ENCODE assay signal across 8 cellular contexts in the genomic region with DNA sequence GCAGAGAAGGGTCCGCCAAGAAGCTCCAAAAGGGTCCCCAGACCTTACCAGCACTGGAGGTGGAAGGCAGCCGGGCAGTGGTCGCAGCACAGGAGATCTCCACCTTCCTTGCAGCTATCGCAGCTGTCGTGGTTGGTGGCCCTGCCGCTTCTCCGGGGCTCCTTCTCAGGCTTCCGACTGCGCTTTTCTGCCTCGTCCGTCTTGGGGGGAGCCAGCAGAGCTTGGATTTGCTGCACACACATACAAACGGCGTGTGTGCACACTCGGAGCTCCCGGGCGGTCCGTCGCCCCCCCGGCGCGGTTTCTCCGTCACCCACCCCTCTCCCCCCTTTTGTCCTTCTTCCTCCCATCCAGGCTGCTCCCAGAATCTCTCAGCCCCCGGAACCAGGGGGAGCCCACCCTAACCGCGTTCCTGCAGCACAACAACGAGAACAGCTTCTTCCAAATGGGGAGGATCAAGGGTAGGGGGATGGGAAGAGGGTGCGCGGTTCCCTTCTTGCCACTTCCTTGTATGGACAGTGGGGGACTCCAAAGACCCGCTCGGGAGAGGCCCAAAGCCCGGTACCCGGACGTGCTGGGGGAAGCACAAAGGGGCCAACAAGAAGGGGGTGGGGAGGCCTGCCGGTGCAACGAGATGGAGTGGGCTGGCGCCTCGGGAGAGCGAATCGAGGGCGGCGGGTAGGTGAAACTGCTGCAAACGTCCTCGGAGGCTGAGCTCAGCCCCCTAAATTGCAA. TPM values are rescaled to one million over a fixed set of nuclear protein-coding genes. Genes with fewer than 3 reads are reported as not detected.
A peak's percentile ranks its signal among the peaks of the same experiment; 100 is the strongest.
DNase-seq lines count a peak whose midpoint lies in the region; ATAC-seq and TF ChIP-seq lines count a peak whose summit lies in the region.

No MANE protein-coding gene starts in this region.

- WGBS in aorta, 2 donors = 0% methylated on average over 43 of the region's 43 CpGs

- H3K27ac ChIP-seq in SJCRH30 = peak overlapping the region; percentile 64
- peak overlapping the region; percentile 90 for H3K27ac ChIP-seq in cardiac muscle cell
- H3K27ac ChIP-seq in aorta (ENCODE audit: low read depth in 1 of 2, low read length in 2 of 2) = peak overlapping the region in 1 of 2 donors; percentile 61

- intact Hi-C loops in aorta (cut with DNase I) = loop anchor here (5.0 to 10.0 kb wide), 3 partner anchors 53 to 615 kb away; partner anchors contain the start of genes IFT20 (in 2 of the 2), TNFAIP1 (in 2 of the 2) and FLOT2 (in 1 of the 2)

- DNase-seq in ACHN (peak; percentile 48), H7 (peak; percentile 78), SJCRH30 (peak; percentile 69 to 79), cardiac muscle cell (ENCODE audit: low read depth in 1 of 2, low spot score in 1 of 2) (peak; percentile 54 to 70), pons (ENCODE audit: low spot score) (peak; percentile 55), aorta (peak; percentile 80 to 84)
- DNase-seq in activated naive CD4-positive, alpha-beta T cell treated with anti-CD3 and anti-CD28 coated beads, Interleukin-2, amount 50 U/mL, for 72 hours (ENCODE audit: low spot score in 2 of 2) = peak; percentile 56 to 68

- H3K27me3 ChIP-seq in H7 (ENCODE audit: control insufficient read depth, insufficient read depth, low read length) (no peaks in the 10 kb centered on the region), SJCRH30 (no peaks in the 10 kb centered on the region), cardiac muscle cell (no peaks in the 10 kb centered on the region), aorta (ENCODE audit: control insufficient read depth in 1 of 2, insufficient read depth in 2 of 2, low read length in 1 of 2) (no peaks in the 10 kb centered on the region)

- H3K27ac Mint-ChIP-seq in activated naive CD4-positive, alpha-beta T cell treated with anti-CD3 and anti-CD28 coated beads, Interleukin-2, amount 50 U/mL, for 72 hours = peak overlapping the region; percentile 87 to 92

- ATAC-seq in activated naive CD4-positive, alpha-beta T cell treated with anti-CD3 and anti-CD28 coated beads, Interleukin-2, amount 50 U/mL, for 72 hours = no peak
- ATAC-seq in aorta (ENCODE audit: low FRiP score) (no peak), HG03342 (IDR thresholded peaks at IDR 0.05; ENCODE audit: unreplicated experiment) (no peak)

- peaks cover 24 to 37% of the 10 kb centered on the region in 2 donors for H3K36me3 Mint-ChIP-seq in activated naive CD4-positive, alpha-beta T cell treated with anti-CD3 and anti-CD28 coated beads, Interleukin-2, amount 50 U/mL, for 72 hours

- H3K36me3 ChIP-seq in H7 (replicated peaks; ENCODE audit: control insufficient read depth, insufficient read depth, low read length) (no peaks in the 10 kb centered on the region; the same call in none of the 2 replicates), SJCRH30 (peaks cover 21% of the 10 kb centered on the region), cardiac muscle cell (no peaks in the 10 kb centered on the region), aorta (ENCODE audit: control insufficient read depth in 1 of 2, insufficient read depth in 2 of 2, low read length in 1 of 2) (no peaks in the 10 kb centered on the region)

- in situ Hi-C loops in ACHN (cut with HindIII; ENCODE audit: low pct_ligation_motif_present, low pct_unique_long_range_greater_than_20kb, low sequenced_read_pairs) = no loop called here

- no peaks in the 10 kb centered on the region for H3K9me3 Mint-ChIP-seq in activated naive CD4-positive, alpha-beta T cell treated with anti-CD3 and anti-CD28 coated beads, Interleukin-2, amount 50 U/mL, for 72 hours

- no peak for TF ChIP-seq CTCF in cardiac muscle cell (IDR thresholded peaks at IDR 0.05; ENCODE audit: low read depth, low read length)

- H3K4me3 ChIP-seq in H7 (ENCODE audit: insufficient read depth, low read depth, low read length) = peak overlapping the region; percentile 97
- peak overlapping the region; percentile 79 for H3K4me3 ChIP-seq in SJCRH30
- H3K4me3 ChIP-seq in cardiac muscle cell = peak overlapping the region; percentile 90
- H3K4me3 ChIP-seq in aorta (ENCODE audit: low read length in 2 of 2) = peak overlapping the region; percentile 81 to 92

- H3K9me3 ChIP-seq in SJCRH30 (replicated peaks) (no peaks in the 10 kb centered on the region), cardiac muscle cell (ENCODE audit: low read depth) (no peaks in the 10 kb centered on the region), aorta (ENCODE audit: control insufficient read depth, low read length) (no peaks in the 10 kb centered on the region)

- peaks cover 25% of the 10 kb centered on the region for H3K4me1 ChIP-seq in SJCRH30
- H3K4me1 ChIP-seq in cardiac muscle cell (ENCODE audit: low read depth) = peaks cover 12% of the 10 kb centered on the region
- H3K4me1 ChIP-seq in aorta (ENCODE audit: control insufficient read depth in 1 of 2, insufficient read depth in 2 of 2, low read length in 2 of 2) = peaks cover 0 to 2% of the 10 kb centered on the region in 2 donors

RNA-seq across cellular contexts. Expression of gene PHF12, which starts 1.1 kb away (rescaled TPM):
- 53.2 and 56.6 TPM in 2 replicates for total RNA-seq in H7 (2014; rRNA removed; shearing (Covaris generic))
- 48.5 and 49.9 TPM in 2 replicates for total RNA-seq in SJCRH30 (2014; rRNA removed; shearing (Covaris generic))
- total RNA-seq in activated naive CD4-positive, alpha-beta T cell treated with anti-CD3 and anti-CD28 coated beads, Interleukin-2, amount 50 U/mL, for 72 hours = 10 to 100 TPM; 46.2 to 71.7 TPM
- total RNA-seq in cardiac muscle cell (45.6 and 46.1 TPM in 2 replicates), aorta (10 to 100 TPM; 30.5 to 47.0 TPM)
- polyA plus RNA-seq in cardiac muscle cell (11.6 and 17.9 TPM in 2 replicates), aorta (10 to 100 TPM; 10.1 to 29.4 TPM)

RNA-seq across cellular contexts. Expression of gene DHRS13, which starts 47.3 kb away (rescaled TPM):
- total RNA-seq in H7 (2014; rRNA removed; shearing (Covaris generic)) = 11.9 and 17.0 TPM in 2 replicates
- total RNA-seq in SJCRH30 (2014; rRNA removed; shearing (Covaris generic)) = 25.6 and 27.0 TPM in 2 replicates
- total RNA-seq in activated naive CD4-positive, alpha-beta T cell treated with anti-CD3 and anti-CD28 coated beads, Interleukin-2, amount 50 U/mL, for 72 hours = 10 to 100 TPM; 33.8 to 36.5 TPM
- total RNA-seq in cardiac muscle cell = 40.9 and 44.6 TPM in 2 replicates
- polyA plus RNA-seq in cardiac muscle cell = 28.1 and 35.4 TPM in 2 replicates
- total RNA-seq in aorta = 1 to 10 TPM; 4.3 to 6.1 TPM
- polyA plus RNA-seq in aorta = 1 to 10 TPM in 1 of 2 donors, under 1 TPM in 1; 0.75 to 2.7 TPM

RNA-seq across cellular contexts. Expression of gene FLOT2, which starts 52.7 kb away (rescaled TPM):
- total RNA-seq in H7 (2014; rRNA removed; shearing (Covaris generic)) = 76.9 and 84.7 TPM in 2 replicates
- total RNA-seq in SJCRH30 (2014; rRNA removed; shearing (Covaris generic)) = 44.7 and 46.4 TPM in 2 replicates
- total RNA-seq in activated naive CD4-positive, alpha-beta T cell treated with anti-CD3 and anti-CD28 coated beads, Interleukin-2, amount 50 U/mL, for 72 hours = 100 to 1,000 TPM in 1 of 2 donors, 10 to 100 TPM in 1; 44.9 to 102 TPM
- total RNA-seq in cardiac muscle cell (102 and 110 TPM in 2 replicates), aorta (100 to 1,000 TPM in 1 of 2 donors, 10 to 100 TPM in 1; 99.1 to 108 TPM)
- polyA plus RNA-seq in cardiac muscle cell (145 and 158 TPM in 2 replicates), aorta (10 to 100 TPM; 51.8 to 58.3 TPM)

RNA-seq across cellular contexts. Expression of gene SEZ6, which starts 55.6 kb away (rescaled TPM):
- total RNA-seq in H7 (2014; rRNA removed; shearing (Covaris generic)) = 0.37 and 0.83 TPM in 2 replicates
- 16.1 and 20.5 TPM in 2 replicates for total RNA-seq in SJCRH30 (2014; rRNA removed; shearing (Covaris generic))
- under 1 TPM in 1 of 2 donors, not detected in 1; 0.43 TPM for total RNA-seq in activated naive CD4-positive, alpha-beta T cell treated with anti-CD3 and anti-CD28 coated beads, Interleukin-2, amount 50 U/mL, for 72 hours
- 0.07 and 0.21 TPM in 2 replicates for total RNA-seq in cardiac muscle cell
- polyA plus RNA-seq in cardiac muscle cell = 0.91 and 0.95 TPM in 2 replicates
- total RNA-seq in aorta = not detected
- polyA plus RNA-seq in aorta = not detected
